8 cellular contexts compared by ENCODE assay signal in the genomic region with DNA sequence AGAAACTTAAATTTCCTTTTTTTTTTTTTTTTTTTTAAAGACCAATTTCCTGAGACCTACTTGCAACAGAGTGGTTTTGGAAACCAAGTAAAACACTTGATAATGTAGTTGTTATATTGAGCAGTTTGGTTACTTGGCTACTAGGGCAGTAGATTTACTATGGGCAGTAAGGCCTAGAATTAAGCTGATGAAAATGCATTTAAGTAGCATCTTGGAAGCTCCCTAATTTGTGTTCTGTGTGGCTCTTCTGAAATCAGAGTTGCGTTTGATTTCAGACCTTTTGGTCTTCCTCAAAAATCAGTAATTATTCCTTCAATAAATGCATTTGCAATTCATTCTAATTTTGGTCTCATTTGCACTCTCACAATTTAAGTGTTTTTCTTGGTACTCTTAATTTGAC. TPM values are rescaled to one million over a fixed set of nuclear protein-coding genes. Genes with fewer than 3 reads are reported as not detected.
DNase-seq lines count a peak whose midpoint lies in the region; ATAC-seq and TF ChIP-seq lines count a peak whose summit lies in the region.

No MANE protein-coding gene starts in this region.

- 56% methylated on average over 1 of the region's 1 CpG for WGBS in esophagus muscularis mucosa
- WGBS in psoas muscle, 3 donors, result 43 to 47% (median 45%) methylated on average over 1 of the region's 1 CpG

- TF ChIP-seq EP300 in esophagus muscularis mucosa (IDR thresholded peaks at IDR 0.05), result no peak

- H3K27ac ChIP-seq in OCI-LY7 (ENCODE audit: low read depth, low read length, poor library complexity, severe bottlenecking) (no peak overlapping the region), esophagus muscularis mucosa (replicated peaks in 1 of 4) (peak overlapping the region; percentile 85 to 92 (median 88)), psoas muscle (no peak overlapping the region)

- no peaks in the 10 kb centered on the region for H4K20me1 ChIP-seq in OCI-LY7 (ENCODE audit: insufficient read depth, low read length)

- DNase-seq in GM12864 (ENCODE audit: low read depth) (no peak), OCI-LY7 (ENCODE audit: low spot score) (no peak), esophagus muscularis mucosa (ENCODE audit: extremely low spot score) (no peak), psoas muscle (no peak), cerebellar nuclear complex (lab: John Stamatoyannopoulos, UW) (no peak), D341Med (ENCODE audit: low spot score) (no peak)

- CTCF ChIA-PET in OCI-LY7 (lab: Charles Lee; ENCODE audit: unreplicated experiment), result no interaction called here

- intact Hi-C loops in OCI-LY7 (cut with micrococcal nuclease; ENCODE audit: unreplicated experiment), result loop anchor here (5.0 kb wide), 1 partner anchor 55 kb away; no protein-coding TSS in a partner anchor
- intact Hi-C loops in esophagus muscularis mucosa (cut with DNase I), result loop anchor here (5.0 kb wide), 1 partner anchor 55 kb away; no protein-coding TSS in a partner anchor
- intact Hi-C loops in psoas muscle (cut with DNase I), result no loop called here

- H3K36me3 ChIP-seq in OCI-LY7 (ENCODE audit: insufficient read depth, low read length) (peaks cover 22% of the 10 kb centered on the region), esophagus muscularis mucosa (peaks cover 0 to 20% (median 7%) of the 10 kb centered on the region in 4 donors), psoas muscle (ENCODE audit: insufficient read depth in 1 of 2, low read depth in 1 of 2) (peaks cover 2 to 16% of the 10 kb centered on the region in 2 donors)

- BruUV-seq in OCI-LY7 (replicated peaks; lab: Mats Ljungman, UMichigan), result no TSS peak

- peaks cover 20% of the 10 kb centered on the region for H3K79me2 ChIP-seq in OCI-LY7 (ENCODE audit: insufficient read depth, low read depth, low read length)

- H3K4me1 ChIP-seq in OCI-LY7 (ENCODE audit: insufficient read depth, low read length, poor library complexity, severe bottlenecking) (peaks cover 11% of the 10 kb centered on the region), esophagus muscularis mucosa (peaks cover 6 to 13% (median 7%) of the 10 kb centered on the region in 4 donors), psoas muscle (no peaks in the 10 kb centered on the region)

- H3K4me3 ChIP-seq in GM12864 (ENCODE audit: low read depth, low read length) (peak overlapping the region; percentile 67), OCI-LY7 (ENCODE audit: low read depth, low read length, poor library complexity, severe bottlenecking) (peak overlapping the region; percentile 94), esophagus muscularis mucosa (peak overlapping the region; percentile 81 to 94 (median 90)), psoas muscle (peak overlapping the region; percentile 85)

- no peaks in the 10 kb centered on the region for H3K9me3 ChIP-seq in OCI-LY7 (ENCODE audit: low read length)
- H3K9me3 ChIP-seq in esophagus muscularis mucosa, result no peaks in the 10 kb centered on the region
- no peaks in the 10 kb centered on the region for H3K9me3 ChIP-seq in psoas muscle

- no peak for TF ChIP-seq POLR2A in esophagus muscularis mucosa (IDR thresholded peaks at IDR 0.05; ENCODE audit: low read depth)

- H3K9me2 ChIP-seq in OCI-LY7 (ENCODE audit: insufficient read depth, low read length), result no peaks in the 10 kb centered on the region

- peak overlapping the region; percentile 97 for H3K4me2 ChIP-seq in OCI-LY7 (ENCODE audit: low read length)

- H3K27me3 ChIP-seq in esophagus muscularis mucosa (no peaks in the 10 kb centered on the region), psoas muscle (ENCODE audit: insufficient read depth in 3 of 3, low read length in 2 of 3) (no peaks in the 10 kb centered on the region)

- POLR2A ChIA-PET in OCI-LY7 (lab: Charles Lee), result no interaction called here

- TF ChIP-seq CTCF in GM12864 (IDR thresholded peaks at IDR 0.05; ENCODE audit: low read depth, low read length, missing control alignments), result no peak
- TF ChIP-seq CTCF in OCI-LY7 (conservative IDR thresholded peaks at IDR 0.05; ENCODE audit: low read length), result no peak
- TF ChIP-seq CTCF in esophagus muscularis mucosa (IDR thresholded peaks at IDR 0.05), result no peak
- TF ChIP-seq CTCF in psoas muscle (IDR thresholded peaks at IDR 0.05), result no peak

- no peak for ATAC-seq in psoas muscle
- ATAC-seq in GM19463 (IDR thresholded peaks at IDR 0.05; ENCODE audit: unreplicated experiment), result no peak
- no peak for ATAC-seq in HG03139 (IDR thresholded peaks at IDR 0.05; ENCODE audit: unreplicated experiment)

- H2AFZ ChIP-seq in OCI-LY7 (ENCODE audit: low read length), result peak overlapping the region; percentile 64; the same call in 1 of the 2 replicates

RNA-seq across cellular contexts. Expression of gene GPR180, which starts 0.8 kb away (rescaled TPM):
- 3.7 and 3.9 TPM in 2 replicates for total RNA-seq in OCI-LY7 (2014; rRNA removed; shearing (Covaris generic))
- total RNA-seq in OCI-LY7 (2022) (4.1 and 4.7 TPM in 2 replicates), esophagus muscularis mucosa (1 to 10 TPM; 2.7 to 4.7 (median 4.4) TPM), psoas muscle (1 to 10 TPM; 3.6 to 4.2 (median 4.2) TPM)
- polyA plus RNA-seq in psoas muscle, result 1 to 10 TPM; 1.6 to 4.0 (median 3.4) TPM

RNA-seq across cellular contexts. Expression of gene TGDS, which starts 6.5 kb away (rescaled TPM):
- 8.0 and 8.8 TPM in 2 replicates for total RNA-seq in OCI-LY7 (2014; rRNA removed; shearing (Covaris generic))
- 7.1 and 7.7 TPM in 2 replicates for total RNA-seq in OCI-LY7 (2022)
- total RNA-seq in esophagus muscularis mucosa, result 1 to 10 TPM; 3.7 to 7.5 (median 6.2) TPM
- 1 to 10 TPM; 3.1 to 3.8 (median 3.3) TPM for total RNA-seq in psoas muscle
- 1 to 10 TPM; 2.4 to 6.2 (median 4.5) TPM for polyA plus RNA-seq in psoas muscle

Comparison
In these comparisons a context has a peak if more than half of its experiments do, and no peak if none do; other contexts are left out.
1. H3K27ac ChIP-seq: peak in esophagus muscularis mucosa (4 of 4); none in OCI-LY7 (single experiment) and psoas muscle (single experiment).
2. intact Hi-C loops: an anchor here in OCI-LY7 (5.0 kb wide) and esophagus muscularis mucosa (5.0 kb wide); none called in psoas muscle.
3. Peak in every context shown above with its lines, with median percentiles within 50 percentile points of each other: H3K4me3 ChIP-seq.